Comparison of ENCODE assay signal across 9 cellular contexts in genomic region chr10:102644646-102645387, GRCh38. TPM values are rescaled to one million over a fixed set of nuclear protein-coding genes. Genes with fewer than 3 reads are reported as not detected.
DNase-seq lines count a peak whose midpoint lies in the region; ATAC-seq, FAIRE-seq and TF ChIP-seq lines count a peak whose summit lies in the region.
"Had no signal": no experiment of that assay in that cellular context is flagged by ENCODE, and none has a peak within 500 bp of the region (broad histone marks: within the 10 kb centered on the region; RNA-seq: fewer than 3 reads in every experiment).

No MANE protein-coding gene starts in this region.

- H3K4me3 ChIP-seq in WI38 (ENCODE audit: low read depth, low read length) (peak overlapping the region; percentile 93), kidney (ENCODE audit: low read length in 2 of 2) (peak overlapping the region; percentile 78 to 97)

- intact Hi-C loops in kidney (cut with DNase I), result no loop called here

- H3K4me1 ChIP-seq in kidney (ENCODE audit: control insufficient read depth in 1 of 2, insufficient read depth in 1 of 2, low read depth in 1 of 2, low read length in 2 of 2), result peaks cover 32 to 33% of the 10 kb centered on the region in 2 donors

- peaks cover 4 to 12% of the 10 kb centered on the region in 2 donors for H3K36me3 ChIP-seq in kidney (ENCODE audit: control insufficient read depth in 1 of 2, insufficient read depth in 2 of 2, low read length in 2 of 2)

- H3K9me3 ChIP-seq in kidney (ENCODE audit: control insufficient read depth in 1 of 2, low read length in 2 of 2), result no peaks in the 10 kb centered on the region

- peak; percentile 47 for DNase-seq in SIG-M5 treated with dmso at 0.1 percent for 504 hours (lab: John Stamatoyannopoulos, UW; ENCODE audit: unreplicated experiment)
- DNase-seq in SIG-M5 (lab: John Stamatoyannopoulos, UW), result no peak
- DNase-seq in NCI-H2107 treated with DMSO at 0.1 percent for 48 hours (lab: John Stamatoyannopoulos, UW; ENCODE audit: unreplicated experiment), result peak; percentile 48
- DNase-seq in central memory CD4-positive, alpha-beta T cell, result peak; percentile 77
- DNase-seq in kidney, result peak; percentile 94
- DNase-seq in stimulated activated CD4-positive, alpha-beta T cell treated with anti-CD3 and anti-CD28 coated beads, Interleukin-15, amount 100 ng/mL, for 1 hour (ENCODE audit: low read depth in 1 of 2, low spot score in 1 of 2), result peak; percentile 66 to 67

- TF ChIP-seq CTCF in WI38 (IDR thresholded peaks at IDR 0.05; ENCODE audit: low read depth, low read length), result peak; percentile 30
- peak; percentile 39 for TF ChIP-seq CTCF in kidney (IDR thresholded peaks at IDR 0.05; ENCODE audit: borderline replicate concordance, extremely low read depth, insufficient read depth)

- peak overlapping the region; percentile 81 to 97 for H3K9ac ChIP-seq in kidney (ENCODE audit: low read length in 2 of 2)

- no peak for ATAC-seq in HG02678 (IDR thresholded peaks at IDR 0.05; ENCODE audit: unreplicated experiment)

- FAIRE-seq in kidney (lab: Jason Lieb, UNC), result no peak
- FAIRE-seq: G401.6 had no signal

- peak overlapping the region; percentile 97 to 99 for H3K27ac ChIP-seq in kidney (ENCODE audit: low read depth in 2 of 2, low read length in 2 of 2)

RNA-seq across cellular contexts. Expression of gene TRIM8, which starts 0.5 kb away (rescaled TPM):
- total RNA-seq in kidney, result 198 TPM
- 160 TPM for polyA plus RNA-seq in kidney (ENCODE audit: insufficient read depth, low read depth, low replicate concordance)
